In genomic region chr11:134266440-134266839, GRCh38 we compare ENCODE assay signal across 22 cellular contexts. TPM values are rescaled to one million over a fixed set of nuclear protein-coding genes. Genes with fewer than 3 reads are reported as not detected.
DNase-seq lines count a peak whose midpoint lies in the region; ATAC-seq and TF ChIP-seq lines count a peak whose summit lies in the region.
"Had no signal": no experiment of that assay in that cellular context is flagged by ENCODE, and none has a peak within 500 bp of the region (broad histone marks: within the 10 kb centered on the region; RNA-seq: fewer than 3 reads in every experiment).

No MANE protein-coding gene starts in this region.

- WGBS in mammary epithelial cell (ENCODE audit: low coverage, missing lambda C conversion rate), result 58% methylated on average over 5 of the region's 5 CpGs

- H3K4me3 Mint-ChIP-seq in naive thymus-derived CD4-positive, alpha-beta T cell, result no peak overlapping the region
- H3K4me3 Mint-ChIP-seq: activated T-cell treated with anti-CD3 and anti-CD28 coated beads, Interleukin-2, amount 50 U/mL, for 4 hours had no signal

- no peak overlapping the region for H3K9ac ChIP-seq in mammary epithelial cell (ENCODE audit: insufficient read depth, low read length)

- ATAC-seq in naive thymus-derived CD4-positive, alpha-beta T cell, result no peak
- ATAC-seq in HG03045 (IDR thresholded peaks at IDR 0.05; ENCODE audit: unreplicated experiment), result no peak
- ATAC-seq: activated T-cell treated with anti-CD3 and anti-CD28 coated beads, Interleukin-2, amount 50 U/mL, for 4 hours had no signal

- H3K4me3 ChIP-seq in PC-9, result no peak overlapping the region
- H3K4me3 ChIP-seq in mammary epithelial cell (replicated peaks in 1 of 3; ENCODE audit: insufficient read depth in 1 of 3, low read depth in 2 of 3, low read length in 3 of 3), result no peak overlapping the region
- no peak overlapping the region for H3K4me3 ChIP-seq in naive thymus-derived CD4-positive, alpha-beta T cell (ENCODE audit: low read length)
- H3K4me3 ChIP-seq: vagina had no signal

- BruUV-seq in PC-9 (replicated peaks; lab: Mats Ljungman, UMichigan) (no TSS peak), mammary epithelial cell (replicated peaks; lab: Mats Ljungman, UMichigan) (no TSS peak)

- peak; percentile 81 for DNase-seq in GF-D8 (lab: John Stamatoyannopoulos, UW)
- peak in 1 of 2 experiments; percentile 88 for DNase-seq in PC-9
- DNase-seq in mammary epithelial cell, result no peak
- DNase-seq in naive thymus-derived CD4-positive, alpha-beta T cell, result no peak
- no peak for DNase-seq in NCI-H2196 treated with DMSO at 0.1 percent for 48 hours (lab: John Stamatoyannopoulos, UW; ENCODE audit: unreplicated experiment)
- DNase-seq in stimulated activated CD4-positive, alpha-beta T cell treated with anti-CD3 and anti-CD28 coated beads, Interleukin-2, amount 100 ng/mL, for 24 hours, result no peak
- DNase-seq in inferior parietal cortex (ENCODE audit: extremely low spot score), result no peak
- DNase-seq: activated CD4-positive, alpha-beta T cell treated with anti-CD3 and anti-CD28 coated beads, Interleukin-2, amount 50 U/mL, for 4 hours; activated T-cell treated with anti-CD3 and anti-CD28 coated beads, Interleukin-2, amount 50 U/mL, for 4 hours; AML-193; Karpas-422; naive B cell; NCI-H1436; NCI-H2171; NCI-H748 treated with DMSO at 0.1 percent for 48 hours; stimulated activated CD4-positive, alpha-beta T cell treated with anti-CD3 and anti-CD28 coated beads, Interleukin-4, amount 100 ng/mL, for 1 hour had no signal

- intact Hi-C loops in PC-9 (cut with micrococcal nuclease; ENCODE audit: unreplicated experiment) (no loop called here), mammary epithelial cell (cut with micrococcal nuclease) (loop anchor here (5.0 to 10.0 kb wide), 2 partner anchors 66 to 328 kb away; partner anchors contain the start of gene GLB1L2)
- intact Hi-C loops in naive thymus-derived CD4-positive, alpha-beta T cell (cut with micrococcal nuclease), result no loop called here

- H3K27ac ChIP-seq in PC-9 (peak overlapping the region; percentile 66), mammary epithelial cell (ENCODE audit: insufficient read depth, low read depth, low read length) (peak overlapping the region; percentile 67)
- H3K27ac ChIP-seq in naive thymus-derived CD4-positive, alpha-beta T cell (ENCODE audit: low read depth, low read length), result no peak overlapping the region
- H3K27ac ChIP-seq: vagina had no signal

- H3K9me3 Mint-ChIP-seq in naive thymus-derived CD4-positive, alpha-beta T cell, result peaks cover 0 to 3% (median 0%) of the 10 kb centered on the region in 11 donors
- H3K9me3 Mint-ChIP-seq: activated T-cell treated with anti-CD3 and anti-CD28 coated beads, Interleukin-2, amount 50 U/mL, for 4 hours had no signal

- dilution Hi-C loops in mammary epithelial cell (cut with HindIII; ENCODE audit: low sequenced_read_pairs), result no loop called here

- POLR2A ChIA-PET in PC-9 (lab: Charles Lee; ENCODE audit: unreplicated experiment), result no interaction called here
- POLR2A ChIA-PET in naive thymus-derived CD4-positive, alpha-beta T cell (lab: Charles Lee), result no interaction called here

- peaks cover 0 to 13% (median 0%) of the 10 kb centered on the region in 5 donors for H3K36me3 Mint-ChIP-seq in naive thymus-derived CD4-positive, alpha-beta T cell

- CTCF ChIA-PET in PC-9 (lab: Charles Lee) (no interaction called here), mammary epithelial cell (lab: Charles Lee; ENCODE audit: low non-redundant PET) (interaction anchor here (0.6 to 0.8 kb wide), 2 partner anchors 93 to 1188 kb away, joined by 5 to 8 read pairs; no protein-coding TSS in a partner anchor)
- CTCF ChIA-PET in naive thymus-derived CD4-positive, alpha-beta T cell (lab: Charles Lee), result no interaction called here

- H3K9me2 ChIP-seq in PC-9 (ENCODE audit: insufficient read depth), result no peaks in the 10 kb centered on the region

- no peaks in the 10 kb centered on the region; the same call in 1 of the 2 replicates for H3K9me3 ChIP-seq in PC-9 (ENCODE audit: insufficient read depth, low read depth)
- no peaks in the 10 kb centered on the region for H3K9me3 ChIP-seq in mammary epithelial cell (replicated peaks; ENCODE audit: insufficient read depth, low read length)
- H3K9me3 ChIP-seq in naive thymus-derived CD4-positive, alpha-beta T cell (ENCODE audit: control insufficient read depth in 2 of 3, low read length in 3 of 3), result no peaks in the 10 kb centered on the region
- H3K9me3 ChIP-seq: Caco-2, vagina had no signal

- H4K20me1 ChIP-seq in PC-9 (ENCODE audit: insufficient read depth) (no peaks in the 10 kb centered on the region), mammary epithelial cell (ENCODE audit: insufficient read depth, low read length) (no peaks in the 10 kb centered on the region)

- H3K4me2 ChIP-seq in PC-9 (peak overlapping the region; percentile 56), mammary epithelial cell (ENCODE audit: insufficient read depth, low read depth, low read length) (peak overlapping the region; percentile 62)

- no peaks in the 10 kb centered on the region for H3K27me3 ChIP-seq in PC-9 (ENCODE audit: insufficient read depth, low read depth)
- H3K27me3 ChIP-seq in mammary epithelial cell (ENCODE audit: insufficient read depth, low read length), result no peaks in the 10 kb centered on the region
- no peaks in the 10 kb centered on the region for H3K27me3 ChIP-seq in naive thymus-derived CD4-positive, alpha-beta T cell (ENCODE audit: control insufficient read depth in 2 of 2, insufficient read depth in 2 of 2, low read length in 2 of 2)
- H3K27me3 ChIP-seq: vagina had no signal

- H3K4me1 ChIP-seq in PC-9 (replicated peaks; ENCODE audit: insufficient read depth) (peaks cover 36% of the 10 kb centered on the region), mammary epithelial cell (ENCODE audit: insufficient read depth, low read length) (peaks cover 22% of the 10 kb centered on the region)
- peaks cover 12 to 15% of the 10 kb centered on the region in 2 donors for H3K4me1 ChIP-seq in naive thymus-derived CD4-positive, alpha-beta T cell (ENCODE audit: control insufficient read depth in 2 of 2, insufficient read depth in 2 of 2, low read length in 2 of 2)
- H3K4me1 ChIP-seq: Caco-2, vagina had no signal

- in situ Hi-C loops in mammary epithelial cell (cut with MboI; ENCODE audit: low sequenced_read_pairs in 2 of 2), result no loop called here

- H2AFZ ChIP-seq in PC-9 (0 out of 2 replicates have a peak overlapping the region, but pooled peaks have one; percentile 4), mammary epithelial cell (ENCODE audit: low read depth, low read length) (no peak overlapping the region)

- TF ChIP-seq CTCF in PC-9 (conservative IDR thresholded peaks at IDR 0.05) (no peak), mammary epithelial cell (conservative IDR thresholded peaks at IDR 0.05 in 1 of 2, IDR thresholded peaks at IDR 0.05 in 1 of 2; ENCODE audit: extremely low read depth in 1 of 2, insufficient read depth in 1 of 2, low read depth in 1 of 2, low read length in 2 of 2) (no peak)

- peaks cover 14 to 54% (median 19%) of the 10 kb centered on the region in 7 donors for H3K4me1 Mint-ChIP-seq in naive thymus-derived CD4-positive, alpha-beta T cell
- H3K4me1 Mint-ChIP-seq: naive B cell had no signal

- H3K79me2 ChIP-seq in PC-9 (ENCODE audit: low read depth), result no peaks in the 10 kb centered on the region
- H3K79me2 ChIP-seq in mammary epithelial cell (ENCODE audit: insufficient read depth, low read length), result no peaks in the 10 kb centered on the region

- H3F3A ChIP-seq in PC-9 (ENCODE audit: insufficient read depth, low read depth), result peaks cover 33% of the 10 kb centered on the region

- H3K36me3 ChIP-seq in PC-9 (ENCODE audit: low read depth) (no peaks in the 10 kb centered on the region), mammary epithelial cell (ENCODE audit: insufficient read depth, low read length) (peaks cover 7% of the 10 kb centered on the region)
- H3K36me3 ChIP-seq in naive thymus-derived CD4-positive, alpha-beta T cell (ENCODE audit: control insufficient read depth in 2 of 3, insufficient read depth in 3 of 3, low read length in 3 of 3), result peaks cover 0 to 23% (median 6%) of the 10 kb centered on the region in 3 experiments

- peak overlapping the region in 7 of 9 donors; percentile 4 to 74 (median 17) for H3K27ac Mint-ChIP-seq in naive thymus-derived CD4-positive, alpha-beta T cell

- H3K27me3 Mint-ChIP-seq in naive thymus-derived CD4-positive, alpha-beta T cell, result no peaks in the 10 kb centered on the region

RNA-seq across cellular contexts. Expression of gene GLB1L3, which starts 9.7 kb away (rescaled TPM):
- not detected in 2 replicates for total RNA-seq in PC-9 (2021)
- total RNA-seq in mammary epithelial cell, result 1 to 10 TPM in 1 of 2 donors, under 1 TPM in 1; 0.50 to 6.3 TPM
- polyA plus RNA-seq in mammary epithelial cell, result 2.1 TPM
- polyA minus RNA-seq in mammary epithelial cell, result not detected
- total RNA-seq in naive thymus-derived CD4-positive, alpha-beta T cell, result 10 to 100 TPM in 1 of 5 experiments, 1 to 10 TPM in 4; 1.0 to 11.4 (median 2.5) TPM
- 1 to 10 TPM; 2.4 to 2.8 TPM for polyA plus RNA-seq in naive thymus-derived CD4-positive, alpha-beta T cell
- total RNA-seq: Caco-2, cardiac septum, HT-29 had no signal
- polyA plus RNA-seq: liver had no signal

RNA-seq across cellular contexts. Expression of gene ACAD8, which starts 13.1 kb away (rescaled TPM):
- total RNA-seq in PC-9 (2021), result 16.1 and 17.2 TPM in 2 replicates
- 10 to 100 TPM; 20.8 to 21.0 TPM for total RNA-seq in mammary epithelial cell
- 19.5 TPM for polyA plus RNA-seq in mammary epithelial cell
- 27.5 TPM for polyA minus RNA-seq in mammary epithelial cell
- 10 to 100 TPM; 18.5 to 40.2 (median 26.1) TPM for total RNA-seq in naive thymus-derived CD4-positive, alpha-beta T cell
- 10 to 100 TPM; 21.1 to 23.8 TPM for polyA plus RNA-seq in naive thymus-derived CD4-positive, alpha-beta T cell

RNA-seq across cellular contexts. Expression of gene THYN1, which starts 13.3 kb away (rescaled TPM):
- total RNA-seq in PC-9 (2021), result 29.8 and 41.2 TPM in 2 replicates
- 10 to 100 TPM; 30.2 to 38.0 TPM for total RNA-seq in mammary epithelial cell
- 42.9 TPM for polyA plus RNA-seq in mammary epithelial cell
- polyA minus RNA-seq in mammary epithelial cell, result 20.2 TPM
- 10 to 100 TPM; 34.4 to 67.7 (median 62.5) TPM for total RNA-seq in naive thymus-derived CD4-positive, alpha-beta T cell
- 100 to 1,000 TPM; 153 to 166 TPM for polyA plus RNA-seq in naive thymus-derived CD4-positive, alpha-beta T cell

RNA-seq across cellular contexts. Expression of gene VPS26B, which starts 42.0 kb away (rescaled TPM):
- total RNA-seq in PC-9 (2021), result 28.6 and 28.8 TPM in 2 replicates
- 10 to 100 TPM; 46.0 to 46.6 TPM for total RNA-seq in mammary epithelial cell
- 32.1 TPM for polyA plus RNA-seq in mammary epithelial cell
- 63.9 TPM for polyA minus RNA-seq in mammary epithelial cell
- 10 to 100 TPM; 50.9 to 69.2 (median 61.8) TPM for total RNA-seq in naive thymus-derived CD4-positive, alpha-beta T cell
- polyA plus RNA-seq in naive thymus-derived CD4-positive, alpha-beta T cell, result 10 to 100 TPM; 42.6 to 59.1 TPM

RNA-seq across cellular contexts. Expression of gene NCAPD3, which starts 42.7 kb away (rescaled TPM):
- total RNA-seq in PC-9 (2021), result 40.6 and 49.6 TPM in 2 replicates
- total RNA-seq in mammary epithelial cell, result 10 to 100 TPM; 16.2 to 36.9 TPM
- 33.3 TPM for polyA plus RNA-seq in mammary epithelial cell
- 26.0 TPM for polyA minus RNA-seq in mammary epithelial cell
- 10 to 100 TPM; 31.5 to 90.9 (median 40.3) TPM for total RNA-seq in naive thymus-derived CD4-positive, alpha-beta T cell
- 10 to 100 TPM; 16.3 to 18.7 TPM for polyA plus RNA-seq in naive thymus-derived CD4-positive, alpha-beta T cell
